ENCODE assay signal across 22 cellular contexts in genomic region chr22:44248926-44249325, GRCh38.
A peak's percentile ranks its signal among the peaks of the same experiment; 100 is the strongest.
DNase-seq lines count a peak whose midpoint lies in the region; ATAC-seq, FAIRE-seq and TF ChIP-seq lines count a peak whose summit lies in the region.
"Had no signal": no experiment of that assay in that cellular context is flagged by ENCODE, and none has a peak within 500 bp of the region (broad histone marks: within the 10 kb centered on the region; RNA-seq: fewer than 3 reads in every experiment).

No MANE protein-coding gene starts in this region.

- peak; percentile 36 for DNase-seq in activated CD8-positive, alpha-beta memory T cell treated with anti-CD3 and anti-CD28 coated beads, Interleukin-2, amount 50 U/mL, for 48 hours
- no peak for DNase-seq in activated CD8-positive, alpha-beta memory T cell treated with anti-CD3 and anti-CD28 coated beads, Interleukin-2, amount 10 ng/mL, durations not matched to agents 7 days and 5 days
- DNase-seq in RCC 7860 (ENCODE audit: low spot score) = peak; percentile 31
- peak; percentile 4 for DNase-seq in kidney tubule cell (ENCODE audit: low spot score)
- DNase-seq in stomach = peak; percentile 14
- no peak for DNase-seq in GM19238 (ENCODE audit: insufficient read length, low spot score)
- no peak for DNase-seq in cerebellar cortex (ENCODE audit: low spot score)
- DNase-seq in colonic mucosa = no peak
- DNase-seq: 8988T; KBM-7; MG63; NCI-H1105 treated with DMSO at 0.1 percent for 48 hours; NCI-H1694; NCI-H2029 treated with DMSO at 0.1 percent for 48 hours; NCI-H446 treated with DMSO at 0.1 percent for 48 hours; NCI-H526; NCI-H82; NK-92 treated with Interleukin-12 subunit alpha and Interleukin-12 subunit beta, amount 100 ng/mL, for 24 hours; PC-9; RPMI8226; SHP77 had no signal

- H3K27ac ChIP-seq in stomach (no peak overlapping the region), colonic mucosa (no peak overlapping the region)
- H3K27ac ChIP-seq: PC-9 had no signal

- H3K9ac ChIP-seq in colonic mucosa (ENCODE audit: low read depth in 2 of 2, low read length in 2 of 2) = no peak overlapping the region

- CTCF ChIA-PET in activated CD8-positive, alpha-beta memory T cell treated with anti-CD3 and anti-CD28 coated beads, Interleukin-2, amount 10 ng/mL, durations not matched to agents 7 days and 5 days (lab: Charles Lee) = no interaction called here

- H3K36me3 Mint-ChIP-seq in activated CD8-positive, alpha-beta memory T cell treated with anti-CD3 and anti-CD28 coated beads, Interleukin-2, amount 10 ng/mL, durations not matched to agents 7 days and 5 days = no peaks in the 10 kb centered on the region

- peak; percentile 70 for FAIRE-seq in RCC 7860 (lab: Jason Lieb, UNC)
- FAIRE-seq: D721Med had no signal

- peaks cover 2 to 21% (median 18%) of the 10 kb centered on the region in 4 donors for H3K9me3 ChIP-seq in stomach
- H3K9me3 ChIP-seq in colonic mucosa = no peaks in the 10 kb centered on the region

- H3K9me3 Mint-ChIP-seq in activated CD8-positive, alpha-beta memory T cell treated with anti-CD3 and anti-CD28 coated beads, Interleukin-2, amount 10 ng/mL, durations not matched to agents 7 days and 5 days (ENCODE audit: low read depth) = peaks cover 3% of the 10 kb centered on the region

- TF ChIP-seq CTCF in stomach (IDR thresholded peaks at IDR 0.05) (no peak), colonic mucosa (IDR thresholded peaks at IDR 0.05) (no peak)

- H3K36me3 ChIP-seq in stomach (no peaks in the 10 kb centered on the region), colonic mucosa (no peaks in the 10 kb centered on the region)

- H3K27me3 ChIP-seq in stomach (peaks cover 0 to 13% (median 0%) of the 10 kb centered on the region in 3 donors), colonic mucosa (no peaks in the 10 kb centered on the region)
- H3K27me3 ChIP-seq: MG63 had no signal

- no peaks in the 10 kb centered on the region for H3K4me1 Mint-ChIP-seq in activated CD8-positive, alpha-beta memory T cell treated with anti-CD3 and anti-CD28 coated beads, Interleukin-2, amount 10 ng/mL, durations not matched to agents 7 days and 5 days

- TF ChIP-seq EP300 in stomach (IDR thresholded peaks at IDR 0.05) = no peak

- no peak overlapping the region for H3K4me3 Mint-ChIP-seq in activated CD8-positive, alpha-beta memory T cell treated with anti-CD3 and anti-CD28 coated beads, Interleukin-2, amount 10 ng/mL, durations not matched to agents 7 days and 5 days

- no peak overlapping the region for H3K4me3 ChIP-seq in stomach
- H3K4me3 ChIP-seq in colonic mucosa = no peak overlapping the region
- H3K4me3 ChIP-seq: MG63, PC-9 had no signal

- H3K4me1 ChIP-seq in stomach (no peaks in the 10 kb centered on the region), colonic mucosa (no peaks in the 10 kb centered on the region)

- TF ChIP-seq POLR2A in stomach (IDR thresholded peaks at IDR 0.05) = no peak

- no peak overlapping the region for H3K27ac Mint-ChIP-seq in activated CD8-positive, alpha-beta memory T cell treated with anti-CD3 and anti-CD28 coated beads, Interleukin-2, amount 10 ng/mL, durations not matched to agents 7 days and 5 days

- WGBS in stomach, 5 donors = 90 to 94% (median 93%) methylated on average over 10 of the region's 10 CpGs

- peaks cover 12% of the 10 kb centered on the region for H3K27me3 Mint-ChIP-seq in activated CD8-positive, alpha-beta memory T cell treated with anti-CD3 and anti-CD28 coated beads, Interleukin-2, amount 10 ng/mL, durations not matched to agents 7 days and 5 days

- ATAC-seq in activated CD8-positive, alpha-beta memory T cell treated with anti-CD3 and anti-CD28 coated beads, Interleukin-2, amount 10 ng/mL, durations not matched to agents 7 days and 5 days = no peak

- intact Hi-C loops in stomach (cut with DNase I; ENCODE audit: low total_unique reads) = no loop called here
- intact Hi-C loops in colonic mucosa (cut with DNase I) = no loop called here

Comparison
In these comparisons a context has a peak if more than half of its experiments do, and no peak if none do; other contexts are left out.
1. DNase-seq: peak in activated CD8-positive, alpha-beta memory T cell treated with anti-CD3 and anti-CD28 coated beads, Interleukin-2, amount 50 U/mL, for 48 hours (single experiment), RCC 7860 (single experiment), kidney tubule cell (single experiment) and stomach (single experiment); none in activated CD8-positive, alpha-beta memory T cell treated with anti-CD3 and anti-CD28 coated beads, Interleukin-2, amount 10 ng/mL, durations not matched to agents 7 days and 5 days (single experiment), GM19238 (single experiment), cerebellar cortex (single experiment) and colonic mucosa (single experiment).